ENCODE assay signal across 8 cellular contexts in the genomic region with DNA sequence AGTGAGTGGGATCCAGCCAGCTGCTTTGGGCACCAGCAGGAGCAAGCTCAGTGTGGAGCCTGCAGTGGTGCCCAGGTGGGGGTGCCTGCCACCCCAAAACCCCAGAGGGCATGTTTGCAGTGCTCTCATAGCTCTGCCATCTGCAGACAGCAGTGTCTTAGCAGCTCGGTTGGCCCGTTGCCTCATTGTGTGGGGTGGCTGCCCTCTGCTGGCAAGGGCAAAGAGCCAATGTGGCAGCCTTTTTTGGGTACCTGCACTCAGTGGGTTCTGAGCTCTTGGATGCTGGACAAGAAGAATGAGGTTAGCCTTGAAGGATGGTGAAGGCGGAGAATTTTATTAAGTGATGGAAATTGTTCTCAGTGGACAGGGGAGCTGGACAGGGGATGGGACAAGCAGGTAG.
DNase-seq lines count a peak whose midpoint lies in the region; ATAC-seq and TF ChIP-seq lines count a peak whose summit lies in the region.

No MANE protein-coding gene starts in this region.

- H3K36me3 ChIP-seq in GM06990 (ENCODE audit: control insufficient read depth, insufficient read depth, low read length), result no peaks in the 10 kb centered on the region

- intact Hi-C loops in posterior cingulate gyrus (cut with DNase I), result loop anchor here (5.0 to 10.0 kb wide), 2 partner anchors 325 to 477 kb away; no protein-coding TSS in a partner anchor

- no peak overlapping the region for H3K4me3 ChIP-seq in GM06990 (replicated peaks; ENCODE audit: low read depth, low read length)

- TF ChIP-seq CTCF in GM06990 (IDR thresholded peaks at IDR 0.05; ENCODE audit: insufficient read depth, low read length, poor library complexity, severe bottlenecking), result peak; percentile 81

- ATAC-seq in HG02852 (IDR thresholded peaks at IDR 0.05; ENCODE audit: unreplicated experiment) (peak; percentile 56), GM21447 (IDR thresholded peaks at IDR 0.05; ENCODE audit: unreplicated experiment) (no peak)

- DNase-seq in GM06990 (ENCODE audit: extremely low read depth, insufficient read length), result peak; percentile 44
- peak; percentile 95 for DNase-seq in NCI-H69 (lab: John Stamatoyannopoulos, UW)
- peak; percentile 38 to 44 (median 38) for DNase-seq in activated CD8-positive, alpha-beta memory T cell treated with anti-CD3 and anti-CD28 coated beads for 48 hours (ENCODE audit: low read depth in 2 of 3, low spot score in 2 of 3)
- peak; percentile 1 for DNase-seq in fibroblast of gingiva (ENCODE audit: low read depth)
- DNase-seq in posterior cingulate gyrus, result peak in 9 of 10 donors; percentile 29 to 93 (median 60)
- DNase-seq in GM19238 (ENCODE audit: insufficient read length, low spot score), result no peak

- H3K27me3 ChIP-seq in GM06990 (replicated peaks; ENCODE audit: control insufficient read depth, insufficient read depth, low read length), result no peaks in the 10 kb centered on the region
